ENCODE assay signal across 1 cellular context in genomic region chr20:51431321-51431720, GRCh38.
TF ChIP-seq lines count a peak whose summit lies in the region.

No MANE protein-coding gene starts in this region.

TF ChIP-seq in HepG2, 621 proteins besides CTCF, POLR2A, EP300 and RAD21 (continued from another document):
- TF ChIP-seq MLXIP (CRISPR knock-in tag; IDR thresholded peaks at IDR 0.05; ENCODE audit: borderline replicate concordance) (no peak), ZNF790 (CRISPR knock-in tag; IDR thresholded peaks at IDR 0.05; ENCODE audit: borderline replicate concordance) (no peak), HIC2 (CRISPR knock-in tag; IDR thresholded peaks at IDR 0.05; ENCODE audit: low read depth) (no peak), ZBTB20 (CRISPR knock-in tag; IDR thresholded peaks at IDR 0.05; ENCODE audit: borderline replicate concordance, low read depth) (no peak), ZSCAN20 (CRISPR knock-in tag; IDR thresholded peaks at IDR 0.05; ENCODE audit: borderline replicate concordance) (no peak)
